Comparison of ENCODE assay signal across 15 cellular contexts in the genomic region with DNA sequence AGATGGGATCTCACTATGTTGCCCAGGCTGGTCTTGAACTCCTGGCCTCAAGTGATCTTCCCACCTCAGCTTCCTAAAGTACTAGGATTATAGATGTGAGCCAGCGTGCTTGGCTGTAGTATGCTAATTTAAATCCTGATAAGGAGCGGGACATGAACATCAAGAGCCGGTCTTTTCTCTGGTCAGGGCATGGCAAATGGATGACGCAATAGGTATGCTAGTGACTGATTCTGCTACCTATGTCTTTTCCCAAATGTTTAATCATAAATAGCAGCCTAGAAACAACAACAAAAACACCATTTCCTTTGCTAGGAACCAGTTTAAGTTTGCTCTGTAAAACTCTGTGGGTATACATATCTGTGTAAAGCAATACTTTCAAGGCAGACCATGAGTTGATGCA.
DNase-seq lines count a peak whose midpoint lies in the region; ATAC-seq, FAIRE-seq and TF ChIP-seq lines count a peak whose summit lies in the region.
"Had no signal": no experiment of that assay in that cellular context is flagged by ENCODE, and none has a peak within 500 bp of the region (broad histone marks: within the 10 kb centered on the region; RNA-seq: fewer than 3 reads in every experiment).

No MANE protein-coding gene starts in this region.

- no peak overlapping the region for H2BK120ac ChIP-seq in H1 (replicated peaks; ENCODE audit: low read depth, low read length)

- no peak overlapping the region for H3K27ac Mint-ChIP-seq in activated naive CD4-positive, alpha-beta T cell treated with anti-CD3 and anti-CD28 coated beads for 36 hours
- H3K27ac Mint-ChIP-seq: B cell; CD8-positive, alpha-beta T cell had no signal

- no peak overlapping the region for H2BK15ac ChIP-seq in H1 (ENCODE audit: low read length)

- H4K5ac ChIP-seq in H1 (ENCODE audit: insufficient read length, low read depth, low read length): no peak overlapping the region

- H4K20me1 ChIP-seq in HepG2 (ENCODE audit: insufficient read depth, low read length): no peaks in the 10 kb centered on the region
- no peaks in the 10 kb centered on the region for H4K20me1 ChIP-seq in H1 (replicated peaks in 1 of 2; ENCODE audit: control insufficient read depth in 1 of 2, insufficient read depth in 2 of 2, low read length in 2 of 2)
- H4K20me1 ChIP-seq: BLaER1 treated with 17β-estradiol and CSF1 and Interleukin-3, amounts not matched to agents 10 nM and 100 nM had no signal

- CTCF ChIA-PET in HepG2 (lab: Yijun Ruan, JAX; ENCODE audit: low intra/inter-chr PET ratio, low total read pairs): no interaction called here
- CTCF ChIA-PET in H1 (lab: Charles Lee; ENCODE audit: partially characterized antibody): interaction anchor here (0.7 to 0.8 kb wide), 2 partner anchors 54 to 130 kb away, joined by 3 to 6 read pairs; no protein-coding TSS in a partner anchor
- CTCF ChIA-PET in activated naive CD4-positive, alpha-beta T cell treated with anti-CD3 and anti-CD28 coated beads for 36 hours (lab: Charles Lee): interaction anchor here (0.6 kb wide), 1 partner anchor 187 kb away, joined by 3 read pairs; no protein-coding TSS in a partner anchor

- no peak overlapping the region for H3K27ac ChIP-seq in HepG2 (ENCODE audit: extremely low read length, insufficient read depth, low read length)
- H3K27ac ChIP-seq in right lobe of liver: no peak overlapping the region
- no peak overlapping the region for H3K27ac ChIP-seq in H1 (ENCODE audit: low read depth, low read length)
- H3K27ac ChIP-seq: 22Rv1; BLaER1 treated with 17β-estradiol and CSF1 and Interleukin-3, amounts not matched to agents 10 nM and 100 nM had no signal

- H3K4me3 Mint-ChIP-seq in activated naive CD4-positive, alpha-beta T cell treated with anti-CD3 and anti-CD28 coated beads for 36 hours: no peak overlapping the region
- H3K4me3 Mint-ChIP-seq: B cell; CD8-positive, alpha-beta T cell had no signal

- BruUV-seq in HepG2 (replicated peaks; lab: Mats Ljungman, UMichigan): no TSS peak

- H2AFZ ChIP-seq in HepG2 (ENCODE audit: low read length) (no peak overlapping the region), H1 (ENCODE audit: low read length) (no peak overlapping the region)

- H3K36me3 ChIP-seq in HepG2 (replicated peaks in 1 of 2; ENCODE audit: control insufficient read depth in 1 of 2, insufficient read depth in 2 of 2, low read length in 2 of 2): peaks cover 5 to 22% of the 10 kb centered on the region in 2 experiments; a peak in 3 of 5 replicates
- H3K36me3 ChIP-seq in right lobe of liver: no peaks in the 10 kb centered on the region
- H3K36me3 ChIP-seq in H1 (ENCODE audit: control insufficient read depth in 2 of 4, insufficient read depth in 4 of 4, low read length in 3 of 4): peaks cover 0 to 9% (median 6%) of the 10 kb centered on the region in 4 experiments; a peak in 6 of 8 replicates

- no peaks in the 10 kb centered on the region for H3K36me3 Mint-ChIP-seq in activated naive CD4-positive, alpha-beta T cell treated with anti-CD3 and anti-CD28 coated beads for 36 hours (ENCODE audit: low read depth)

- no peaks in the 10 kb centered on the region for H3K9me3 ChIP-seq in HepG2 (ENCODE audit: low read length)
- H3K9me3 ChIP-seq in right lobe of liver: no peaks in the 10 kb centered on the region
- H3K9me3 ChIP-seq in H1 (ENCODE audit: insufficient read depth in 2 of 2, low read depth in 1 of 2, low read length in 1 of 2): no peaks in the 10 kb centered on the region
- H3K9me3 ChIP-seq: BLaER1 treated with 17β-estradiol and CSF1 and Interleukin-3, amounts not matched to agents 10 nM and 100 nM; HAP-1 had no signal

- no peak for TF ChIP-seq POLR2A in HepG2 (IDR thresholded peaks at IDR 0.05; ENCODE audit: insufficient read depth in 1 of 2, low read depth in 2 of 2, low read length in 2 of 2)
- TF ChIP-seq POLR2A in right lobe of liver (IDR thresholded peaks at IDR 0.05): no peak
- no peak for TF ChIP-seq POLR2A in H1 (IDR thresholded peaks at IDR 0.05; ENCODE audit: control extremely low read depth in 1 of 2, low read depth in 2 of 2, low read length in 2 of 2)

- no peak overlapping the region for H4K8ac ChIP-seq in H1 (ENCODE audit: extremely low read depth, insufficient read depth, low read length)

- no peak for ATAC-seq in HepG2
- ATAC-seq in right lobe of liver: no peak
- ATAC-seq in left ventricle myocardium superior: no peak
- ATAC-seq: CD8-positive, alpha-beta T cell had no signal

- H2BK12ac ChIP-seq in H1 (ENCODE audit: low read depth, low read length): no peak overlapping the region

- no peaks in the 10 kb centered on the region for H3K9me3 Mint-ChIP-seq in activated naive CD4-positive, alpha-beta T cell treated with anti-CD3 and anti-CD28 coated beads for 36 hours
- H3K9me3 Mint-ChIP-seq: CD8-positive, alpha-beta T cell had no signal

- H3K4me2 ChIP-seq in HepG2 (ENCODE audit: low read depth, low read length): no peak overlapping the region
- no peak overlapping the region for H3K4me2 ChIP-seq in H1 (ENCODE audit: insufficient read depth in 1 of 2, low read depth in 2 of 2, low read length in 2 of 2)
- H3K4me2 ChIP-seq: BLaER1 treated with 17β-estradiol and CSF1 and Interleukin-3, amounts not matched to agents 10 nM and 100 nM had no signal

- H2AK5ac ChIP-seq in H1 (ENCODE audit: low read depth, low read length): no peak overlapping the region

- in situ Hi-C loops in HepG2 (cut with HindIII; ENCODE audit: extremely low pct_ligation_motif_present, low pct_unique_long_range_greater_than_20kb): no loop called here

- H3K4me1 ChIP-seq in HepG2 (ENCODE audit: insufficient read depth, low read length): no peaks in the 10 kb centered on the region
- H3K4me1 ChIP-seq in right lobe of liver: no peaks in the 10 kb centered on the region
- H3K4me1 ChIP-seq in H1 (replicated peaks in 1 of 4; ENCODE audit: control insufficient read depth in 3 of 4, insufficient read depth in 4 of 4, low read length in 3 of 4): no peaks in the 10 kb centered on the region
- H3K4me1 ChIP-seq: BLaER1 treated with 17β-estradiol and CSF1 and Interleukin-3, amounts not matched to agents 10 nM and 100 nM; HAP-1 had no signal

- H3K56ac ChIP-seq in H1 (replicated peaks; ENCODE audit: insufficient read length, low read depth, low read length): no peak overlapping the region

- no peaks in the 10 kb centered on the region for H3K23me2 ChIP-seq in H1 (ENCODE audit: low read depth, low read length)

- H3K23ac ChIP-seq in H1 (ENCODE audit: insufficient read length): no peak overlapping the region

- POLR2A ChIA-PET in HepG2 (lab: Yijun Ruan, JAX) (no interaction called here), H1 (lab: Charles Lee; ENCODE audit: partially characterized antibody) (no interaction called here)

- no peak overlapping the region for H2BK5ac ChIP-seq in H1 (ENCODE audit: low read depth, low read length)

- H3K14ac ChIP-seq in H1 (ENCODE audit: insufficient read length): no peak overlapping the region

- intact Hi-C loops in HepG2 (cut with micrococcal nuclease; ENCODE audit: unreplicated experiment) (no loop called here), right lobe of liver (cut with DNase I) (no loop called here), left ventricle myocardium superior (cut with micrococcal nuclease) (loop anchor here (10.0 kb wide), 1 partner anchor 95 kb away; the partner anchor contains the start of genes HAUS2 and LRRC57)
- intact Hi-C loops in activated naive CD4-positive, alpha-beta T cell treated with anti-CD3 and anti-CD28 coated beads for 36 hours (cut with micrococcal nuclease): no loop called here

- H3K27me3 ChIP-seq in HepG2 (ENCODE audit: control insufficient read depth in 1 of 2, insufficient read depth in 2 of 2, low read length in 2 of 2): no peaks in the 10 kb centered on the region
- no peaks in the 10 kb centered on the region for H3K27me3 ChIP-seq in right lobe of liver
- H3K27me3 ChIP-seq in H1 (replicated peaks in 1 of 4; ENCODE audit: control insufficient read depth in 3 of 4, extremely low read depth in 1 of 4, insufficient read depth in 3 of 4, low read length in 3 of 4): no peaks in the 10 kb centered on the region
- H3K27me3 ChIP-seq: BLaER1 treated with 17β-estradiol and CSF1 and Interleukin-3, amounts not matched to agents 10 nM and 100 nM had no signal

- FAIRE-seq in HepG2 (lab: Jason Lieb, UNC): no peak
- no peak for FAIRE-seq in H1 (lab: Jason Lieb, UNC)

- H3K79me2 ChIP-seq in HepG2 (ENCODE audit: insufficient read depth, low read length) (no peaks in the 10 kb centered on the region), H1 (ENCODE audit: control insufficient read depth in 1 of 2, insufficient read depth in 2 of 2, low read length in 2 of 2) (no peaks in the 10 kb centered on the region)

- H3K4me1 Mint-ChIP-seq in activated naive CD4-positive, alpha-beta T cell treated with anti-CD3 and anti-CD28 coated beads for 36 hours (ENCODE audit: low read depth): no peaks in the 10 kb centered on the region
- H3K4me1 Mint-ChIP-seq: B cell had no signal

- TF ChIP-seq RAD21 in HepG2 (CRISPR knock-in tag; IDR thresholded peaks at IDR 0.05) (no peak), H1 (IDR thresholded peaks at IDR 0.05 in 1 of 2, conservative IDR thresholded peaks at IDR 0.05 in 1 of 2; ENCODE audit: low read depth in 2 of 2, low read length in 2 of 2) (no peak)

- no peak overlapping the region for H3K4me3 ChIP-seq in HepG2 (replicated peaks in 1 of 3; ENCODE audit: insufficient read depth in 1 of 3, low read depth in 2 of 3, low read length in 3 of 3)
- H3K4me3 ChIP-seq in right lobe of liver: no peak overlapping the region
- no peak overlapping the region for H3K4me3 ChIP-seq in H1 (ENCODE audit: extremely low read depth in 1 of 4, insufficient read depth in 2 of 4, low read depth in 3 of 4, low read length in 4 of 4)
- no peak overlapping the region for H3K4me3 ChIP-seq in fibroblast of villous mesenchyme (ENCODE audit: low read depth, low read length)
- H3K4me3 ChIP-seq: BLaER1 treated with 17β-estradiol and CSF1 and Interleukin-3, amounts not matched to agents 10 nM and 100 nM; HAP-1 had no signal

- TF ChIP-seq CTCF in HepG2 (CRISPR knock-in tag; IDR thresholded peaks at IDR 0.05) (no peak), right lobe of liver (IDR thresholded peaks at IDR 0.05) (no peak), H1 (IDR thresholded peaks at IDR 0.05; ENCODE audit: control extremely low read depth in 1 of 3, insufficient read depth in 1 of 3, low read depth in 1 of 3, low read length in 3 of 3) (no peak), fibroblast of villous mesenchyme (IDR thresholded peaks at IDR 0.05; ENCODE audit: insufficient read depth, low read depth, low read length) (no peak)

- H3K79me1 ChIP-seq in H1 (ENCODE audit: low read depth, low read length): no peaks in the 10 kb centered on the region

- H3K4ac ChIP-seq in H1 (replicated peaks; ENCODE audit: insufficient read length, low read depth, low read length): no peak overlapping the region

- TF ChIP-seq EP300 in HepG2 (IDR thresholded peaks at IDR 0.05; ENCODE audit: low read depth in 2 of 2, low read length in 2 of 2): no peak
- TF ChIP-seq EP300 in HepG2 (CRISPR knock-in tag; IDR thresholded peaks at IDR 0.05; ENCODE audit: borderline replicate concordance): no peak
- TF ChIP-seq EP300 in H1 (IDR thresholded peaks at IDR 0.05; ENCODE audit: borderline replicate concordance in 1 of 2, low read depth in 2 of 2, low read length in 2 of 2): no peak

- no peak overlapping the region for H3K18ac ChIP-seq in H1 (ENCODE audit: extremely low read depth, low read length)

- no peaks in the 10 kb centered on the region for H3K27me3 Mint-ChIP-seq in activated naive CD4-positive, alpha-beta T cell treated with anti-CD3 and anti-CD28 coated beads for 36 hours (ENCODE audit: low read depth)
- H3K27me3 Mint-ChIP-seq: B cell had no signal

- H3K9ac ChIP-seq in HepG2 (ENCODE audit: insufficient read depth, low read depth, low read length) (no peak overlapping the region), H1 (replicated peaks in 1 of 4; ENCODE audit: extremely low read depth in 1 of 4, low read depth in 3 of 4, low read length in 3 of 4) (no peak overlapping the region)
- H3K9ac ChIP-seq: BLaER1 treated with 17β-estradiol and CSF1 and Interleukin-3, amounts not matched to agents 10 nM and 100 nM had no signal

- no peak overlapping the region for H2BK20ac ChIP-seq in H1 (ENCODE audit: low read length)

- 96% methylated on average over 4 of the region's 4 CpGs for WGBS in HepG2 (ENCODE audit: low lambda C conversion rate)
- WGBS in right lobe of liver (ENCODE audit: insufficient coverage, low coverage, low lambda C conversion rate, missing lambda C conversion rate): 49% methylated on average over 4 of the region's 4 CpGs
- WGBS in H1 (ENCODE audit: extremely low coverage in 1 of 2, insufficient coverage in 1 of 2, insufficient read length in 1 of 2, insufficient replicate concordance in 2 of 2, low coverage in 1 of 2, low lambda C conversion rate in 2 of 2, missing lambda C conversion rate in 1 of 2), 2 experiments: 95% methylated on average over 4 of the region's 4 CpGs; no CpG with 5 or more reads in 1 of the 2 experiments

- DNase-seq in HepG2 (ENCODE audit: low spot score) (no peak), right lobe of liver (no peak), H1 (ENCODE audit: low read depth in 1 of 2, low spot score in 2 of 2) (no peak), fibroblast of villous mesenchyme (ENCODE audit: low read depth) (peak; percentile 12), left ventricle myocardium superior (no peak), NCI-H1930 (lab: John Stamatoyannopoulos, UW) (no peak)
- DNase-seq in activated naive CD4-positive, alpha-beta T cell treated with anti-CD3 and anti-CD28 coated beads for 36 hours: no peak
- DNase-seq: Calu3; CD8-positive, alpha-beta T cell; DMS79 treated with DMSO at 0.1 percent for 48 hours; GF-D8 had no signal

- no peak overlapping the region for H4K91ac ChIP-seq in H1 (replicated peaks; ENCODE audit: insufficient read length, low read length)

Comparison
In these comparisons a context has a peak if more than half of its experiments do, and no peak if none do; other contexts are left out.
1. Of the 41 proteins assayed by ChIP-seq in both HepG2 and H1: peak only in HepG2: none; only in H1: none; in both: CEBPB; in neither: 40.